Comparison of ENCODE assay signal across 13 cellular contexts in the genomic region with DNA sequence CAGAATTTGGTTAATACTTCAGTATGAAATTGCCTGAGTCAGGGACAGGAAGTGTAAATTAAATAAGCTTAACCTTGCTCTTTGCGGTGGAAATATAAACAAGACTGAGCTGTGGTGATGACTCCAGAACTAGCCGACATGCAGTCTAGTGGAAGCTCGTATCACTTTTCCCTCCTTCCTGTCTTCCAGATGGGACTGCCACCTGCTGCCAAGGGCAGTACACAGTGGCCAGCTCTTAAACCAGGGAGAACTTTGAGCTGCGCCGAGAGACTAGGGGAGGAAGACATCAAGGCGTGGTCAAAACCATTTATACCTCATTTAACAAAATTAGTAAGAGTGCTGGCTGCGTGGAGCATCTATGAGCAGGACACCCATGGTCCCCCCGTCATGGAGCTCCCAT. TPM values are rescaled to one million over a fixed set of nuclear protein-coding genes. Genes with fewer than 3 reads are reported as not detected.
A peak's percentile ranks its signal among the peaks of the same experiment; 100 is the strongest.
DNase-seq lines count a peak whose midpoint lies in the region; ATAC-seq and TF ChIP-seq lines count a peak whose summit lies in the region.
"Had no signal": no experiment of that assay in that cellular context is flagged by ENCODE, and none has a peak within 500 bp of the region (broad histone marks: within the 10 kb centered on the region; RNA-seq: fewer than 3 reads in every experiment).

No MANE protein-coding gene starts in this region.

- H3K27ac Mint-ChIP-seq in natural killer cell: no peak overlapping the region
- H3K27ac Mint-ChIP-seq: B cell, endodermal cell had no signal

- peaks cover 31 to 41% of the 10 kb centered on the region in 2 donors for H3K4me1 Mint-ChIP-seq in natural killer cell
- H3K4me1 Mint-ChIP-seq: endodermal cell had no signal

- H3K27me3 Mint-ChIP-seq in natural killer cell (ENCODE audit: low read depth in 2 of 2): peaks cover 0 to 10% of the 10 kb centered on the region in 2 donors
- H3K27me3 Mint-ChIP-seq: B cell had no signal

- peak overlapping the region; percentile 47 for H3K4me3 Mint-ChIP-seq in natural killer cell
- H3K4me3 Mint-ChIP-seq: B cell, endodermal cell, neural crest cell had no signal

- H3K9me3 Mint-ChIP-seq in natural killer cell: peaks cover 0 to 4% of the 10 kb centered on the region in 2 donors

- TF ChIP-seq CTCF in natural killer cell (IDR thresholded peaks at IDR 0.05): no peak

- ATAC-seq in natural killer cell: no peak
- ATAC-seq: activated CD4-positive, CD25-positive, alpha-beta regulatory T cell treated with anti-CD3 and anti-CD28 coated beads, Interleukin-2, amount 50 U/mL, for 24 hours had no signal

- intact Hi-C loops in natural killer cell (cut with micrococcal nuclease): loop anchor here (2.0 kb wide), 1 partner anchor 14 kb away; no protein-coding TSS in a partner anchor

- DNase-seq in ELR (ENCODE audit: low read depth) (peak; percentile 58), NCI-H146 treated with DMSO at 0.1 percent for 48 hours (lab: John Stamatoyannopoulos, UW; ENCODE audit: unreplicated experiment) (peak; percentile 8), cerebellar cortex (ENCODE audit: low spot score) (peak; percentile 52), natural killer cell (no peak), NCI-H1092 treated with DMSO at 0.1 percent for 48 hours (lab: John Stamatoyannopoulos, UW) (no peak), cerebellar nuclear complex (lab: John Stamatoyannopoulos, UW) (no peak)
- DNase-seq in activated naive CD4-positive, alpha-beta T cell treated with Interleukin-2 at 50 U/mL for 16 hours: no peak
- DNase-seq: endodermal cell, Kasumi-1, NCI-H1694 had no signal

- H3K36me3 Mint-ChIP-seq in natural killer cell: no peaks in the 10 kb centered on the region

RNA-seq across cellular contexts. Expression of a gene that starts 31.3 kb away (rescaled TPM):
- 1 to 10 TPM in 2 of 3 donors, under 1 TPM in 1; 0.59 to 5.8 (median 1.8) TPM for total RNA-seq in natural killer cell
- total RNA-seq: B cell had no signal

Comparison
In these comparisons a context has a peak if more than half of its experiments do, and no peak if none do; other contexts are left out.
1. DNase-seq: peak in ELR (single experiment), NCI-H146 treated with DMSO at 0.1 percent for 48 hours (single experiment) and cerebellar cortex (single experiment); none in natural killer cell (single experiment), NCI-H1092 treated with DMSO at 0.1 percent for 48 hours (single experiment), cerebellar nuclear complex (0 of 2) and activated naive CD4-positive, alpha-beta T cell treated with Interleukin-2 at 50 U/mL for 16 hours (single experiment).